14 cellular contexts compared by ENCODE assay signal in genomic region chr1:8084913-8085312, GRCh38. TPM values are rescaled to one million over a fixed set of nuclear protein-coding genes. Genes with fewer than 3 reads are reported as not detected.
DNase-seq lines count a peak whose midpoint lies in the region; ATAC-seq and TF ChIP-seq lines count a peak whose summit lies in the region.
"Had no signal": no experiment of that assay in that cellular context is flagged by ENCODE, and none has a peak within 500 bp of the region (broad histone marks: within the 10 kb centered on the region; RNA-seq: fewer than 3 reads in every experiment).

No MANE protein-coding gene starts in this region.

- peaks cover 4% of the 10 kb centered on the region for H3K4me1 Mint-ChIP-seq in neural crest cell

- CTCF ChIA-PET in Panc1 (lab: Charles Lee), result no interaction called here

- TF ChIP-seq CTCF in left ventricle myocardium inferior (IDR thresholded peaks at IDR 0.05; ENCODE audit: borderline replicate concordance) (no peak), Panc1 (IDR thresholded peaks at IDR 0.05) (no peak), neural crest cell (conservative IDR thresholded peaks at IDR 0.05) (no peak)

- peaks cover 32% of the 10 kb centered on the region for H3K4me1 ChIP-seq in left ventricle myocardium inferior
- peaks cover 42% of the 10 kb centered on the region for H3K4me1 ChIP-seq in Panc1 (ENCODE audit: control insufficient read depth, insufficient read depth, low read length)
- H3K4me1 ChIP-seq: BLaER1 had no signal

- DNase-seq in left ventricle myocardium inferior (no peak), left ventricle myocardium superior (no peak), Panc1 (ENCODE audit: low read depth, low spot score) (no peak), neural crest cell (ENCODE audit: low read depth, low spot score) (no peak), NCI-H2196 (lab: John Stamatoyannopoulos, UW; ENCODE audit: unreplicated experiment) (no peak), MV-4-11 (lab: John Stamatoyannopoulos, UW) (no peak)
- DNase-seq: Calu3; CD8-positive, alpha-beta T cell; DMS79 treated with DMSO at 0.1 percent for 48 hours; GF-D8; H9 had no signal

- H3K27me3 Mint-ChIP-seq in neural crest cell (ENCODE audit: low read depth), result no peaks in the 10 kb centered on the region

- POLR2A ChIA-PET in Panc1 (lab: Charles Lee), result no interaction called here

- intact Hi-C loops in left ventricle myocardium inferior (cut with micrococcal nuclease), result no loop called here
- intact Hi-C loops in left ventricle myocardium superior (cut with micrococcal nuclease), result no loop called here
- intact Hi-C loops in Panc1 (cut with micrococcal nuclease; ENCODE audit: unreplicated experiment), result no loop called here

- H3K9me3 ChIP-seq in left ventricle myocardium inferior (replicated peaks) (peaks cover 9% of the 10 kb centered on the region), Panc1 (ENCODE audit: control insufficient read depth, insufficient read depth, low read depth, low read length) (peaks cover 8% of the 10 kb centered on the region; the same call in 1 of the 2 replicates)

- in situ Hi-C loops in Panc1 (cut with HindIII; ENCODE audit: low pct_unique_long_range_greater_than_20kb, low sequenced_read_pairs), result loop anchor here (25.0 kb wide), 1 partner anchor 227 kb away; the partner anchor contains the start of gene SLC45A1

- no peak for ATAC-seq in left ventricle myocardium superior
- ATAC-seq in Panc1, result no peak
- no peak for ATAC-seq in GM21367 (IDR thresholded peaks at IDR 0.05; ENCODE audit: unreplicated experiment)
- ATAC-seq: CD8-positive, alpha-beta T cell had no signal

- H3K27ac Mint-ChIP-seq in neural crest cell (ENCODE audit: unreplicated experiment), result peak overlapping the region; percentile 4
- H3K27ac Mint-ChIP-seq: CD8-positive, alpha-beta T cell; H9 had no signal

- no peaks in the 10 kb centered on the region for H3K27me3 ChIP-seq in left ventricle myocardium inferior (ENCODE audit: low read depth)
- H3K27me3 ChIP-seq in Panc1 (ENCODE audit: control insufficient read depth, insufficient read depth, low read length), result no peaks in the 10 kb centered on the region
- H3K27me3 ChIP-seq: BLaER1 had no signal

- no peak overlapping the region for H3K4me3 Mint-ChIP-seq in neural crest cell
- H3K4me3 Mint-ChIP-seq: CD8-positive, alpha-beta T cell; H9 had no signal

- BruUV-seq in Panc1 (replicated peaks; lab: Mats Ljungman, UMichigan), result no TSS peak

- H3K27ac ChIP-seq in left ventricle myocardium inferior (replicated peaks) (peak overlapping the region; percentile 80), Panc1 (ENCODE audit: low read length) (peak overlapping the region; percentile 100)
- H3K27ac ChIP-seq: 22Rv1, BLaER1 had no signal

- H3K36me3 ChIP-seq in left ventricle myocardium inferior (no peaks in the 10 kb centered on the region), Panc1 (ENCODE audit: control insufficient read depth, insufficient read depth, low read length) (no peaks in the 10 kb centered on the region)
- H3K36me3 ChIP-seq: BLaER1 had no signal

- H3K4me3 ChIP-seq in left ventricle myocardium inferior, result no peak overlapping the region
- no peak overlapping the region for H3K4me3 ChIP-seq in Panc1 (ENCODE audit: low read depth in 2 of 2, low read length in 2 of 2)
- H3K4me3 ChIP-seq: BLaER1 had no signal

- no peaks in the 10 kb centered on the region for H3K9me3 Mint-ChIP-seq in neural crest cell
- H3K9me3 Mint-ChIP-seq: CD8-positive, alpha-beta T cell had no signal

- H3K36me3 Mint-ChIP-seq in neural crest cell (ENCODE audit: low read depth), result no peaks in the 10 kb centered on the region
- H3K36me3 Mint-ChIP-seq: CD8-positive, alpha-beta T cell had no signal

RNA-seq across cellular contexts. Expression of gene ERRFI1, which starts 58.8 kb away (rescaled TPM):
- total RNA-seq in left ventricle myocardium inferior (10.8 TPM), left ventricle myocardium superior (10.2 TPM), Panc1 (2021; ENCODE audit: unreplicated experiment) (299 TPM), neural crest cell (23.3 and 24.0 TPM in 2 replicates)
- 276 TPM for polyA plus RNA-seq in Panc1 (2012; ENCODE audit: insufficient read length)

Comparison
In these comparisons a context has a peak if more than half of its experiments do, and no peak if none do; other contexts are left out.
1. RNA of gene ERRFI1, which starts 58.8 kb away (total RNA-seq): 299 TPM in Panc1 (single experiment); 23.3 to 24.0 TPM in neural crest cell, 10.8 TPM in left ventricle myocardium inferior (single experiment) and 10.2 TPM in left ventricle myocardium superior (single experiment); every median in the first group is over 10 times any median in the second.